Comparison of ENCODE assay signal across 1 cellular context in the genomic region with DNA sequence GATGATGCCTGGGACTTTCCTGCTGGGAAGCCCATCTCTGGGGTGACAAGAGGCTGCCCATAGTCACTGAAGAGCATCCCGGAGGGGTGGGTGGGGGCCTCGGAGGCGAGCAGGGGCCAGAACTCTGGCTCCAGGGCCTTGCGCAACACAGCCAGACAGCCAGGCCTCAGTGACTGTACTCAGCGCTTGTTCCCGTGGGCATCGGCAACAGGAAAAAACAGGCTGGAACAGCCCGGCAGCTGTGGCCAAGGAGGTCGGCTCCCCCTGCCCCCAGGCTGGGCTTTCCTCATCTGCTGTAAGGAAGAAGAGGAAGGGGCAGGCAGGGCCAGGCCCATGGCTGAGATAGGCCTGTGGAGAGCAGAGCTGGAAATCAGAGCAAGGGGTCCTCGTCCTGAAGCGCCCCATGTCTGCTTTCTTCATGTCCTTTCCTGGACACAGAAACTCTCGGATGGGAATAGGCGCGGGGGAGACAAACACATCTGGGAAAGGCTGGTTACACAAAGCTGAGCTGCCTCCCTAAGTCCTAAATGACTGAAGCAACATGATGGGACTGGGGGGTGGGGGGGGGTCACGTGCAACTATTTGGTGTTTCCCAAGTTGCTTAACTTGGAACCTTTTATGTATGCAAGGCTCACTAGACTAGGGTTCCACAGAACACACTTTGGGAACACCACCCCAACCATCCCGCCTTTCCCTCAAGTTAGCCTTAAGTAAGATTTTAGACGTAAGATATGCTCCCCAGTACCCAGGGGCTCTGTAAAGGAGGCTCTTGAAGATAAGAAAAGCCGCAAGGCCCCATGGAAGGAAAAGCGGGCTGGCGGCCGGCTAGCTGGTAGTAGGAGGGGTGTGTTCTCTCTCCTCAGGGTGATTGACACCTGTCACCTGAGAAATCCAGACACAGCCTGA.
TF ChIP-seq lines count a peak whose summit lies in the region.

No MANE protein-coding gene starts in this region.

TF ChIP-seq in IMR-90, 13 proteins besides CTCF, POLR2A, EP300 and RAD21:
- TF ChIP-seq CEBPB (IDR thresholded peaks at IDR 0.05; ENCODE audit: low read depth, low read length) (peak; percentile 92), MAZ (IDR thresholded peaks at IDR 0.05; ENCODE audit: borderline replicate concordance, low read depth, low read length) (no peak), MXI1 (IDR thresholded peaks at IDR 0.05; ENCODE audit: borderline replicate concordance, low read depth, low read length) (no peak), FOS (IDR thresholded peaks at IDR 0.05; ENCODE audit: low read depth, low read length) (no peak)
